27 cellular contexts compared by ENCODE assay signal in genomic region chr19:35414442-35414841, GRCh38. TPM values are rescaled to one million over a fixed set of nuclear protein-coding genes. Genes with fewer than 3 reads are reported as not detected.
"Had no signal": no experiment of that assay in that cellular context is flagged by ENCODE, and none has a peak within 500 bp of the region (broad histone marks: within the 10 kb centered on the region; RNA-seq: fewer than 3 reads in every experiment).

No MANE protein-coding gene starts in this region.

- H3K9me3 ChIP-seq: adrenal gland had no signal

- DNase-seq: activated CD4-positive, CD25-positive, alpha-beta regulatory T cell; activated effector memory CD4-positive, alpha-beta T cell treated with Interleukin-2 at 50 U/mL for 16 hours; activated naive CD4-positive, alpha-beta T cell; activated T-cell treated with anti-CD3 and anti-CD28 coated beads for 4 hours; adrenal gland; anterior cingulate cortex; cerebellar nuclear complex; NCI-H1092; NCI-H1417; NCI-H2029; NCI-H2107; NCI-H2171 treated with DMSO at 0.1 percent for 48 hours; NCI-H226; NCI-H526 treated with DMSO at 0.1 percent for 48 hours; NCI-H82; SIG-M5; T-helper 17 cell; T-helper 9 cell had no signal

- H3K36me3 ChIP-seq: adrenal gland had no signal

- H3K4me3 ChIP-seq: adrenal gland had no signal

- H3K36me3 Mint-ChIP-seq: activated naive CD8-positive, alpha-beta T cell had no signal

- H3K9ac ChIP-seq: KMS-11 had no signal

- H3K27ac Mint-ChIP-seq: activated naive CD8-positive, alpha-beta T cell; T-helper 17 cell had no signal

- H3K4me3 Mint-ChIP-seq: activated naive CD8-positive, alpha-beta T cell; T-helper 17 cell had no signal

- H3K27ac ChIP-seq: adrenal gland, KMS-11, VCaP had no signal

- H3K4me2 ChIP-seq: KMS-11 had no signal

- ATAC-seq: T-helper 17 cell had no signal

RNA-seq across cellular contexts. Expression of gene FFAR2, which starts 33.6 kb away (rescaled TPM):
- total RNA-seq: activated CD8-positive, alpha-beta memory T cell treated with anti-CD3 and anti-CD28 coated beads for 36 hours; MCF 10A; NCI-H460; OCI-LY7; RPMI7951 had no signal

RNA-seq across cellular contexts. Expression of gene GPR42, which starts 43.6 kb away (rescaled TPM):
- total RNA-seq: activated CD8-positive, alpha-beta memory T cell treated with anti-CD3 and anti-CD28 coated beads for 36 hours; adrenal gland; cardiac septum; MCF 10A; NCI-H460; RPMI7951 had no signal
- polyA plus RNA-seq: adrenal gland had no signal

RNA-seq across cellular contexts. Expression of gene FFAR3, which starts 56.2 kb away (rescaled TPM):
- total RNA-seq: cardiac septum, MCF 10A, NCI-H460, RPMI7951 had no signal
